22 cellular contexts compared by ENCODE assay signal in the genomic region with DNA sequence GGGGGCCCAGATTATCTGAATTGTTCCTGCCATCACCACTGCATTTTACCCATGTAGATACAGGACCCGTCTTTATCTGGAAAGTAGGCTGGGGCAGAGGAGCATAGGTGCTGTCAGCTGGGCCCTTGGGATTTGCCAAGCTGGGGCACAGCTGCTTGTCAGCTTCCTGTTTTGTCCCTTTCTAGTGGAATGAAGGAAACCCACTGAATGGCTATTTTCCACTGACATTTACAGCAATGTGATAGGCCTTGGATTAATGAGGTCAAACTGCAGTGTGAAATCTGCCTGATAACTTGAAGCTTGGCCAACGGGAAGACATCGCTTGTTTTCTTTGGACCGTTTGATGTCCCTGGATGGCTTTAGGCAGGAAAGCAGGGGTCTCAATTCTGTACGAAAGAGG. TPM values are rescaled to one million over a fixed set of nuclear protein-coding genes. Genes with fewer than 3 reads are reported as not detected.
DNase-seq lines count a peak whose midpoint lies in the region; ATAC-seq and TF ChIP-seq lines count a peak whose summit lies in the region.
"Had no signal": no experiment of that assay in that cellular context is flagged by ENCODE, and none has a peak within 500 bp of the region (broad histone marks: within the 10 kb centered on the region; RNA-seq: fewer than 3 reads in every experiment).

No MANE protein-coding gene starts in this region.

- H3K9me3 ChIP-seq in mucosa of descending colon = no peaks in the 10 kb centered on the region
- H3K9me3 ChIP-seq in testis = no peaks in the 10 kb centered on the region

- no peaks in the 10 kb centered on the region for H3K9me3 Mint-ChIP-seq in IgD-negative memory B cell
- peaks cover 1% of the 10 kb centered on the region for H3K9me3 Mint-ChIP-seq in memory B cell
- H3K9me3 Mint-ChIP-seq: CD4-positive, alpha-beta memory T cell; HFFc6; WTC11 had no signal

- H3K4me1 Mint-ChIP-seq in IgD-negative memory B cell = peaks cover 70 to 81% (median 77%) of the 10 kb centered on the region in 3 donors
- H3K4me1 Mint-ChIP-seq in memory B cell = peaks cover 82% of the 10 kb centered on the region

- H3K4me1 ChIP-seq in mucosa of descending colon (ENCODE audit: low read depth) = no peaks in the 10 kb centered on the region
- H3K4me1 ChIP-seq in testis = no peaks in the 10 kb centered on the region
- H3K4me1 ChIP-seq: parathyroid adenoma had no signal

- H3K27ac Mint-ChIP-seq in IgD-negative memory B cell (peak overlapping the region in 2 of 3 donors; percentile 89 to 97), memory B cell (peak overlapping the region; percentile 84)
- H3K27ac Mint-ChIP-seq: HFFc6 had no signal

- H3K27me3 Mint-ChIP-seq in IgD-negative memory B cell (peaks cover 2% of the 10 kb centered on the region), memory B cell (no peaks in the 10 kb centered on the region)
- H3K27me3 Mint-ChIP-seq: CD4-positive, alpha-beta memory T cell had no signal

- no peak for TF ChIP-seq POLR2A in testis (IDR thresholded peaks at IDR 0.05)

- H3K4me3 ChIP-seq in mucosa of descending colon (no peak overlapping the region), testis (no peak overlapping the region)
- H3K4me3 ChIP-seq: K562 had no signal

- H3K4me3 Mint-ChIP-seq in IgD-negative memory B cell = peak overlapping the region; percentile 34 to 97 (median 84)
- peak overlapping the region; percentile 49 for H3K4me3 Mint-ChIP-seq in memory B cell
- H3K4me3 Mint-ChIP-seq: HFFc6, WTC11 had no signal

- DNase-seq in NCI-H2171 treated with DMSO at 0.1 percent for 48 hours (lab: John Stamatoyannopoulos, UW) (peak; percentile 38), NCI-H2171 (lab: John Stamatoyannopoulos, UW) (no peak), caudate nucleus (lab: John Stamatoyannopoulos, UW) (peak in 1 of 61 donors; percentile 7), memory B cell (ENCODE audit: low spot score in 2 of 2) (no peak), mucosa of descending colon (no peak), testis (no peak), COLO829 (ENCODE audit: low spot score) (no peak)
- DNase-seq: 8988T; activated CD8-positive, alpha-beta memory T cell treated with anti-CD3 and anti-CD28 coated beads, Interleukin-2, amount 50 U/mL, for 4 hours; CD4-positive, alpha-beta memory T cell; HFFc6; islet precursor cell; NCI-H1417; NCI-H446 treated with DMSO at 0.1 percent for 48 hours; stimulated activated CD4-positive, alpha-beta T cell treated with anti-CD3 and anti-CD28 coated beads, Interleukin-12 subunit alpha, Interleukin-12 subunit beta, amount 100 ng/mL, for 4 hours had no signal

- 63 to 65% methylated on average over 5 of the region's 5 CpGs for WGBS in testis, 2 donors

- H3K27ac ChIP-seq in caudate nucleus (ENCODE audit: low read depth, low read length) = peak overlapping the region; percentile 3
- no peak overlapping the region for H3K27ac ChIP-seq in testis
- H3K27ac ChIP-seq: parathyroid adenoma had no signal

- no peak for TF ChIP-seq CTCF in mucosa of descending colon (IDR thresholded peaks at IDR 0.05)
- no peak for TF ChIP-seq CTCF in testis (IDR thresholded peaks at IDR 0.05)

- intact Hi-C loops in mucosa of descending colon (cut with DNase I, micrococcal nuclease) = no loop called here
- intact Hi-C loops in testis (cut with DNase I; ENCODE audit: low total_unique reads) = no loop called here

- H3K27me3 ChIP-seq in testis = no peaks in the 10 kb centered on the region

- H3K36me3 Mint-ChIP-seq in IgD-negative memory B cell (peaks cover 7% of the 10 kb centered on the region), memory B cell (peaks cover 34% of the 10 kb centered on the region)

- H3K36me3 ChIP-seq in mucosa of descending colon (ENCODE audit: low read depth) = no peaks in the 10 kb centered on the region
- no peaks in the 10 kb centered on the region for H3K36me3 ChIP-seq in testis (ENCODE audit: low read depth, missing control alignments)

- no peak for ATAC-seq in memory B cell (ENCODE audit: low read depth)
- no peak for ATAC-seq in mucosa of descending colon
- ATAC-seq: K562, SK-N-SH treated with all-trans-retinoic acid at 6 μM for 48 hours, WTC11 had no signal

RNA-seq across cellular contexts. Expression of a gene that starts 6.7 kb away (rescaled TPM):
- 68.0 TPM for polyA plus RNA-seq in IgD-negative memory B cell
- 1 to 10 TPM; 4.4 to 5.6 (median 4.4) TPM for total RNA-seq in mucosa of descending colon
- 1 to 10 TPM; 1.2 to 1.3 TPM for total RNA-seq in testis
- polyA plus RNA-seq in testis (ENCODE audit: insufficient read depth, low read depth, low replicate concordance) = 3.7 TPM
- total RNA-seq: chondrocyte, epithelial cell of proximal tubule, HFFc6 had no signal
